ENCODE assay signal across 8 cellular contexts in genomic region chr6:33710296-33711121, GRCh38. TPM values are rescaled to one million over a fixed set of nuclear protein-coding genes. Genes with fewer than 3 reads are reported as not detected.
DNase-seq lines count a peak whose midpoint lies in the region; ATAC-seq and TF ChIP-seq lines count a peak whose summit lies in the region.

No MANE protein-coding gene starts in this region.

- H3K4me3 ChIP-seq in Karpas-422 (ENCODE audit: low read length) = peak overlapping the region; percentile 81
- peak overlapping the region; percentile 75 for H3K4me3 ChIP-seq in brain microvascular endothelial cell (ENCODE audit: low read depth, low read length)
- peak overlapping the region; percentile 83 to 92 for H3K4me3 ChIP-seq in mucosa of rectum (ENCODE audit: low read length in 2 of 2)

- H3K27ac ChIP-seq in Karpas-422 (ENCODE audit: low read length) = peak overlapping the region; percentile 81
- no peak overlapping the region for H3K27ac ChIP-seq in brain microvascular endothelial cell
- H3K27ac ChIP-seq in mucosa of rectum (ENCODE audit: low read depth in 2 of 2, low read length in 2 of 2) = no peak overlapping the region

- peak overlapping the region; percentile 91 for H3K9ac ChIP-seq in Karpas-422 (ENCODE audit: low read length)
- peak overlapping the region; percentile 74 to 76 for H3K9ac ChIP-seq in mucosa of rectum (ENCODE audit: low read depth in 1 of 2, low read length in 2 of 2)

- DNase-seq in DMS53 treated with DMSO at 0.1 percent for 48 hours (lab: John Stamatoyannopoulos, UW; ENCODE audit: unreplicated experiment) = peak; percentile 24
- peak; percentile 58 for DNase-seq in Karpas-422
- DNase-seq in brain microvascular endothelial cell = no peak
- DNase-seq in H4 (ENCODE audit: low spot score) = no peak

- no peak for ATAC-seq in GM19463 (IDR thresholded peaks at IDR 0.05; ENCODE audit: unreplicated experiment)
- no peak for ATAC-seq in GM18867 (IDR thresholded peaks at IDR 0.05; ENCODE audit: unreplicated experiment)
- no peak for ATAC-seq in GM21825 (IDR thresholded peaks at IDR 0.05; ENCODE audit: unreplicated experiment)

- H3K9me2 ChIP-seq in Karpas-422 (replicated peaks; ENCODE audit: insufficient read depth, low read length) = no peaks in the 10 kb centered on the region

- peaks cover 29% of the 10 kb centered on the region for H3K4me1 ChIP-seq in Karpas-422 (ENCODE audit: low read length)
- peaks cover 10 to 11% of the 10 kb centered on the region in 2 donors for H3K4me1 ChIP-seq in mucosa of rectum (ENCODE audit: control insufficient read depth in 2 of 2, insufficient read depth in 2 of 2, low read length in 2 of 2)

- no peaks in the 10 kb centered on the region for H3K27me3 ChIP-seq in Karpas-422 (ENCODE audit: low read length)
- no peaks in the 10 kb centered on the region for H3K27me3 ChIP-seq in brain microvascular endothelial cell (replicated peaks)
- H3K27me3 ChIP-seq in mucosa of rectum (ENCODE audit: control insufficient read depth in 2 of 2, insufficient read depth in 2 of 2, low read length in 2 of 2) = no peaks in the 10 kb centered on the region

- H3K4me2 ChIP-seq in Karpas-422 (ENCODE audit: low read depth, low read length, poor library complexity, severe bottlenecking) = peak overlapping the region; percentile 86

- no peaks in the 10 kb centered on the region for H3K9me3 ChIP-seq in Karpas-422 (ENCODE audit: low read length)
- H3K9me3 ChIP-seq in mucosa of rectum (ENCODE audit: control insufficient read depth in 2 of 2, low read length in 2 of 2) = no peaks in the 10 kb centered on the region

- H3K79me2 ChIP-seq in Karpas-422 (ENCODE audit: low read length) = peaks cover 27% of the 10 kb centered on the region

- H4K20me1 ChIP-seq in Karpas-422 (ENCODE audit: insufficient read depth, low read depth, low read length) = 0 out of 2 replicates have a peak, but pooled peaks cover 4% of the 10 kb centered on the region

- in situ Hi-C loops in brain microvascular endothelial cell (cut with HindIII; ENCODE audit: low pct_ligation_motif_present, low sequenced_read_pairs) = no loop called here

- no peak for TF ChIP-seq CTCF in brain microvascular endothelial cell (IDR thresholded peaks at IDR 0.05; ENCODE audit: low read depth, low read length, missing control alignments)

- H3K36me3 ChIP-seq in Karpas-422 (ENCODE audit: insufficient read depth, low read length) (peaks cover 15% of the 10 kb centered on the region; the same call in 1 of the 2 replicates), brain microvascular endothelial cell (replicated peaks) (no peaks in the 10 kb centered on the region), mucosa of rectum (ENCODE audit: control insufficient read depth in 2 of 2, insufficient read depth in 2 of 2, low read length in 2 of 2) (peaks cover 4 to 10% of the 10 kb centered on the region in 2 donors)

- H2AFZ ChIP-seq in Karpas-422 (ENCODE audit: low read length) = peak overlapping the region; percentile 90

RNA-seq across cellular contexts. Expression of gene UQCC2, which starts 1.0 kb away (rescaled TPM):
- total RNA-seq in Karpas-422 (2014; rRNA removed; shearing (Covaris generic); ENCODE audit: low replicate concordance) = 32.8 and 48.9 TPM in 2 replicates
- total RNA-seq in H4 (2014; rRNA removed; shearing (Covaris generic)) = 55.1 and 86.8 TPM in 2 replicates

RNA-seq across cellular contexts. Expression of gene IP6K3, which starts 36.2 kb away (rescaled TPM):
- not detected in 2 replicates for total RNA-seq in Karpas-422 (2014; rRNA removed; shearing (Covaris generic); ENCODE audit: low replicate concordance)
- total RNA-seq in H4 (2014; rRNA removed; shearing (Covaris generic)) = 0.06 TPM in 1 of 2 replicates, not detected in the other

Comparison
In these comparisons a context has a peak if more than half of its experiments do, and no peak if none do; other contexts are left out.
1. DNase-seq: peak in DMS53 treated with DMSO at 0.1 percent for 48 hours (single experiment) and Karpas-422 (single experiment); none in brain microvascular endothelial cell (single experiment) and H4 (single experiment).
2. Peak in every context shown above with its lines, with median percentiles within 50 percentile points of each other: H3K4me3 ChIP-seq.